In the genomic region with DNA sequence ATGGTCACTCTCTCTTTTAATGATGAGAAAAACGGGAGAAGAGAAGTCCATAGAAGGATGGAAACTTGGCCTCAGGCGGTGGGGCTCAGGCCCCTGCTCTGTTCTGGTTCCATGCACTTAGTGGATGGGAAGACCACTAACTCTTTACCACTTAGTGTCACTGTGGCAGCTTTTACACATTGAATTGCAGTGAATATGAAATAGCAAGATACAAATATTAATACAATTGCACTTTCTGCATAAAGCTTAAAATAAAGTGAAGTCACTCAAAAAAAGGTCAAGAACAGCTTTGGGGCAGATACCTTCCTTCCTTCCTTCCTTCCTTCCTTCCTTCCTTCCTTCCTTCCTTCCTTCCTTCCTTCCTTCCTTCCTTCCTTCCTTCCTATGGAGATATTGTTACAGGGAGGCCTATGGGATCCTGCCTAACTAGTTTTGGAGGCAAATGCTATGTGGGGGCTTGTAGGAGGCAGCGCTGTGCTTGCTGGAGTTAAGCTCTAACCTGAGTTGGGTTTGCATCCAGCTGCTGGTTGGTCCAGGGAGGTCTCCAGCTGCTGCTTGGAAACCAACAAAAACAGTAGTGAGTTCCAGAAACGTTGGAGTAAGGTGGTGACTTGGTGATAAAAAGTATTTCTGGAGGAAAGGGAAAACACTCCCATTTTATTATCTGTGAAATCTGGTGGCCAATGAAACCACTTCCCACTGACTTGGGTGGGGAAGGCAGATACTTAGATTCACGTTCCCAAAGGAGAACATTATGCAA, we compare ENCODE assay signal across 17 cellular contexts.
A peak's percentile ranks its signal among the peaks of the same experiment; 100 is the strongest.
DNase-seq lines count a peak whose midpoint lies in the region; ATAC-seq and TF ChIP-seq lines count a peak whose summit lies in the region.
"Had no signal": no experiment of that assay in that cellular context is flagged by ENCODE, and none has a peak within 500 bp of the region (broad histone marks: within the 10 kb centered on the region; RNA-seq: fewer than 3 reads in every experiment).

No MANE protein-coding gene starts in this region.

- H3K36me3 Mint-ChIP-seq in activated naive CD4-positive, alpha-beta T cell treated with anti-CD3 and anti-CD28 coated beads, Interleukin-2, amount 10 ng/mL, durations not matched to agents 7 days and 5 days: no peaks in the 10 kb centered on the region
- H3K36me3 Mint-ChIP-seq in activated naive CD4-positive, alpha-beta T cell treated with anti-CD3 and anti-CD28 coated beads for 36 hours (ENCODE audit: low read depth): no peaks in the 10 kb centered on the region
- H3K36me3 Mint-ChIP-seq: CD8-positive, alpha-beta T cell had no signal

- peaks cover 39% of the 10 kb centered on the region for H3K27me3 Mint-ChIP-seq in activated naive CD4-positive, alpha-beta T cell treated with anti-CD3 and anti-CD28 coated beads, Interleukin-2, amount 10 ng/mL, durations not matched to agents 7 days and 5 days
- peaks cover 12% of the 10 kb centered on the region for H3K27me3 Mint-ChIP-seq in activated naive CD4-positive, alpha-beta T cell treated with anti-CD3 and anti-CD28 coated beads for 36 hours (ENCODE audit: low read depth)

- H3K9me3 ChIP-seq in HEK293 (ENCODE audit: control insufficient read depth, insufficient read depth, low read depth, low read length) (no peaks in the 10 kb centered on the region), SK-N-MC (ENCODE audit: low read depth, low read length) (no peaks in the 10 kb centered on the region)
- H3K9me3 ChIP-seq: Caco-2 had no signal

- CTCF ChIA-PET in activated naive CD4-positive, alpha-beta T cell treated with anti-CD3 and anti-CD28 coated beads, Interleukin-2, amount 10 ng/mL, durations not matched to agents 7 days and 5 days (lab: Charles Lee): interaction anchor here (0.6 to 2.5 kb wide), 2 partner anchors 46 to 588 kb away, joined by 3 to 11 read pairs; no protein-coding TSS in a partner anchor
- CTCF ChIA-PET in activated naive CD4-positive, alpha-beta T cell treated with anti-CD3 and anti-CD28 coated beads for 36 hours (lab: Charles Lee): interaction anchor here (0.6 to 2.4 kb wide), 5 partner anchors 28 to 340 kb away, joined by 3 to 13 read pairs (median 4); no protein-coding TSS in a partner anchor
- CTCF ChIA-PET in HEK293 (lab: Yijun Ruan, JAX): interaction anchor here (0.6 to 2.3 kb wide), 4 partner anchors 26 to 340 kb away, joined by 3 to 12 read pairs (median 9); no protein-coding TSS in a partner anchor

- no peaks in the 10 kb centered on the region for H3K9me3 Mint-ChIP-seq in activated naive CD4-positive, alpha-beta T cell treated with anti-CD3 and anti-CD28 coated beads, Interleukin-2, amount 10 ng/mL, durations not matched to agents 7 days and 5 days
- no peaks in the 10 kb centered on the region for H3K9me3 Mint-ChIP-seq in activated naive CD4-positive, alpha-beta T cell treated with anti-CD3 and anti-CD28 coated beads for 36 hours
- H3K9me3 Mint-ChIP-seq: CD4-positive, alpha-beta T cell; CD8-positive, alpha-beta T cell had no signal

- no peak for ATAC-seq in HG03097 (IDR thresholded peaks at IDR 0.05; ENCODE audit: low FRiP score, unreplicated experiment)
- ATAC-seq: CD8-positive, alpha-beta T cell had no signal

- H3K36me3 ChIP-seq in HEK293 (ENCODE audit: control insufficient read depth in 2 of 2, insufficient read depth in 1 of 2, low read length in 2 of 2): no peaks in the 10 kb centered on the region
- no peaks in the 10 kb centered on the region for H3K36me3 ChIP-seq in SK-N-MC (ENCODE audit: insufficient read depth, low read length)
- H3K36me3 ChIP-seq: BLaER1 treated with 17β-estradiol and CSF1 and Interleukin-3, amounts not matched to agents 10 nM and 100 nM had no signal

- peak overlapping the region; percentile 81 for H3K9ac ChIP-seq in SK-N-MC (ENCODE audit: insufficient read length)
- H3K9ac ChIP-seq: BLaER1 treated with 17β-estradiol and CSF1 and Interleukin-3, amounts not matched to agents 10 nM and 100 nM had no signal

- H3K4me3 ChIP-seq in HEK293 (ENCODE audit: low read depth, low read length): no peak overlapping the region
- H3K4me3 ChIP-seq in SK-N-MC: peak overlapping the region; percentile 63
- H3K4me3 ChIP-seq: BLaER1 treated with 17β-estradiol and CSF1 and Interleukin-3, amounts not matched to agents 10 nM and 100 nM had no signal

- no peaks in the 10 kb centered on the region for H3K4me1 ChIP-seq in HEK293 (ENCODE audit: control insufficient read depth, insufficient read depth, low read length)
- H3K4me1 ChIP-seq: Caco-2 had no signal

- POLR2A ChIA-PET in HEK293 (lab: Yijun Ruan, JAX): no interaction called here

- H3K27ac Mint-ChIP-seq in activated naive CD4-positive, alpha-beta T cell treated with anti-CD3 and anti-CD28 coated beads, Interleukin-2, amount 10 ng/mL, durations not matched to agents 7 days and 5 days: peak overlapping the region; percentile 15
- H3K27ac Mint-ChIP-seq in activated naive CD4-positive, alpha-beta T cell treated with anti-CD3 and anti-CD28 coated beads for 36 hours: no peak overlapping the region
- H3K27ac Mint-ChIP-seq: B cell; CD4-positive, alpha-beta T cell; CD8-positive, alpha-beta T cell had no signal

- H3K27ac ChIP-seq in HEK293 (ENCODE audit: extremely low read depth, low read depth, low read length) (no peak overlapping the region), SK-N-MC (peak overlapping the region; percentile 100)
- H3K27ac ChIP-seq: BLaER1 treated with 17β-estradiol and CSF1 and Interleukin-3, amounts not matched to agents 10 nM and 100 nM; C4-2B had no signal

- no peak overlapping the region for H3K4me3 Mint-ChIP-seq in activated naive CD4-positive, alpha-beta T cell treated with anti-CD3 and anti-CD28 coated beads, Interleukin-2, amount 10 ng/mL, durations not matched to agents 7 days and 5 days
- H3K4me3 Mint-ChIP-seq in activated naive CD4-positive, alpha-beta T cell treated with anti-CD3 and anti-CD28 coated beads for 36 hours: no peak overlapping the region
- H3K4me3 Mint-ChIP-seq: B cell; CD4-positive, alpha-beta T cell; CD8-positive, alpha-beta T cell had no signal

- no peak for DNase-seq in activated naive CD4-positive, alpha-beta T cell treated with anti-CD3 and anti-CD28 coated beads, Interleukin-2, amount 10 ng/mL, durations not matched to agents 7 days and 5 days
- DNase-seq in activated naive CD4-positive, alpha-beta T cell treated with anti-CD3 and anti-CD28 coated beads for 36 hours: no peak
- DNase-seq in SK-N-MC (ENCODE audit: low read depth, low spot score) (peak; percentile 100), ureter (ENCODE audit: low spot score) (no peak)
- DNase-seq: 8988T; AML-193; Caco-2; Calu3; CD4-positive, alpha-beta T cell; CD8-positive, alpha-beta T cell; DMS79 treated with DMSO at 0.1 percent for 48 hours; GF-D8 had no signal

- intact Hi-C loops in activated naive CD4-positive, alpha-beta T cell treated with anti-CD3 and anti-CD28 coated beads for 36 hours (cut with micrococcal nuclease): no loop called here

- no peak for TF ChIP-seq CTCF in HEK293 (tag by site-specific recombination; IDR thresholded peaks at IDR 0.05)

- peaks cover under 1% of the 10 kb centered on the region for H3K4me1 Mint-ChIP-seq in activated naive CD4-positive, alpha-beta T cell treated with anti-CD3 and anti-CD28 coated beads, Interleukin-2, amount 10 ng/mL, durations not matched to agents 7 days and 5 days
- peaks cover 2% of the 10 kb centered on the region for H3K4me1 Mint-ChIP-seq in activated naive CD4-positive, alpha-beta T cell treated with anti-CD3 and anti-CD28 coated beads for 36 hours (ENCODE audit: low read depth)
- H3K4me1 Mint-ChIP-seq: B cell had no signal

TF ChIP-seq in HEK293, 187 proteins besides CTCF, POLR2A, EP300 and RAD21:
- TF ChIP-seq ZNF223 (tag by site-specific recombination; IDR thresholded peaks at IDR 0.05) (no peak), ZXDB (tag by site-specific recombination; IDR thresholded peaks at IDR 0.05) (no peak), TCF7L2 (IDR thresholded peaks at IDR 0.05; ENCODE audit: borderline replicate concordance, low read depth, low read length) (no peak), ZNF366 (tag by site-specific recombination; conservative IDR thresholded peaks at IDR 0.05) (peak; percentile 80)
- TF ChIP-seq, protein P1, sequence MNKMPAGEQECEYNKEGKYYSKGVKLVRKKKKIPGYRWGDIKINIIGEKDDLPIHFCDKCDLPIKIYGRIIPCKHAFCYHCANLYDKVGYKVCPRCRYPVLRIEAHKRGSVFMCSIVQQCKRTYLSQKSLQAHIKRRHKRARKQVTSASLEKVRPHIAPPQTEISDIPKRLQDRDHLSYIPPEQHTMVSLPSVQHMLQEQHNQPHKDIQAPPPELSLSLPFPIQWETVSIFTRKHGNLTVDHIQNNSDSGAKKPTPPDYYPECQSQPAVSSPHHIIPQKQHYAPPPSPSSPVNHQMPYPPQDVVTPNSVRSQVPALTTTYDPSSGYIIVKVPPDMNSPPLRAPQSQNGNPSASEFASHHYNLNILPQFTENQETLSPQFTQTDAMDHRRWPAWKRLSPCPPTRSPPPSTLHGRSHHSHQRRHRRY (tag by site-specific recombination; IDR thresholded peaks at IDR 0.05): no peak
